Comparison of ENCODE assay signal across 27 cellular contexts in genomic region chr4:8378776-8379175, GRCh38.
"Had no signal": no experiment of that assay in that cellular context is flagged by ENCODE, and none has a peak within 500 bp of the region (broad histone marks: within the 10 kb centered on the region; RNA-seq: fewer than 3 reads in every experiment).

No MANE protein-coding gene starts in this region.

- ATAC-seq: activated CD8-positive, alpha-beta T cell treated with anti-CD3 and anti-CD28 coated beads for 36 hours; activated T-cell treated with anti-CD3 and anti-CD28 coated beads, Interleukin-2, amount 50 U/mL, for 72 hours; activated T-helper 17 cell treated with anti-CD3 and anti-CD28 coated beads, Interleukin-2, amount 50 U/mL, for 72 hours had no signal

- H3K36me3 ChIP-seq: brain microvascular endothelial cell, SJCRH30 had no signal

- H3K9me3 Mint-ChIP-seq: activated CD4-positive, alpha-beta T cell treated with anti-CD3 and anti-CD28 coated beads, Interleukin-2, amount 10 ng/mL, durations not matched to agents 24 days and 14 days; activated CD8-positive, alpha-beta T cell treated with anti-CD3 and anti-CD28 coated beads for 36 hours; activated naive CD4-positive, alpha-beta T cell treated with anti-CD3 and anti-CD28 coated beads, Interleukin-2, amount 50 U/mL, for 24 hours; activated T-cell treated with anti-CD3 and anti-CD28 coated beads, Interleukin-2, amount 50 U/mL, for 72 hours; activated T-helper 17 cell treated with anti-CD3 and anti-CD28 coated beads, Interleukin-2, amount 50 U/mL, for 72 hours; T-helper 2 cell treated with Interferon-gamma antibody and Interleukin-4, amounts not matched to agents 5 μg/mL and 100 μg/mL, for 36 hours had no signal

- H3K4me3 Mint-ChIP-seq: activated CD4-positive, alpha-beta T cell treated with anti-CD3 and anti-CD28 coated beads, Interleukin-2, amount 10 ng/mL, durations not matched to agents 24 days and 14 days; activated CD8-positive, alpha-beta T cell treated with anti-CD3 and anti-CD28 coated beads for 36 hours; activated naive CD4-positive, alpha-beta T cell treated with anti-CD3 and anti-CD28 coated beads, Interleukin-2, amount 50 U/mL, for 24 hours; activated T-cell treated with anti-CD3 and anti-CD28 coated beads, Interleukin-2, amount 50 U/mL, for 72 hours; activated T-helper 17 cell treated with anti-CD3 and anti-CD28 coated beads, Interleukin-2, amount 50 U/mL, for 72 hours; T-helper 2 cell treated with Interferon-gamma antibody and Interleukin-4, amounts not matched to agents 5 μg/mL and 100 μg/mL, for 36 hours had no signal

- H3K27ac ChIP-seq: brain microvascular endothelial cell, KMS-11, PC-9, RWPE1, SJCRH30, SK-N-MC had no signal

- DNase-seq: activated CD4-positive, alpha-beta T cell treated with anti-CD3 and anti-CD28 coated beads, Interleukin-2, amount 10 ng/mL, durations not matched to agents 24 days and 14 days; activated CD4-positive, alpha-beta T cell treated with anti-CD3 and anti-CD28 coated beads, Interleukin-2, amount 50 U/mL, for 4 hours; activated CD8-positive, alpha-beta T cell treated with anti-CD3 and anti-CD28 coated beads for 36 hours; activated effector memory CD4-positive, alpha-beta T cell treated with anti-CD3 and anti-CD28 coated beads, Interleukin-2, amount 50 U/mL, for 16 hours; activated naive CD4-positive, alpha-beta T cell treated with Interleukin-2 at 50 U/mL for 16 hours; activated T-cell treated with anti-CD3 and anti-CD28 coated beads, Interleukin-2, amount 50 U/mL, for 1 hour; activated T-cell treated with anti-CD3 and anti-CD28 coated beads, Interleukin-2, amount 50 U/mL, for 72 hours; brain microvascular endothelial cell; NCI-H1092 treated with DMSO at 0.1 percent for 48 hours; NCI-H1417; NCI-H146; NCI-H187; NCI-H2029 treated with DMSO at 0.1 percent for 48 hours; NCI-H2107; NCI-H2171; NCI-H510A; NCI-H526; NCI-H748 treated with DMSO at 0.1 percent for 48 hours; PC-9; SHP77; SJCRH30 had no signal

- H3K27me3 ChIP-seq: brain microvascular endothelial cell, SJCRH30 had no signal

- H3K9me3 ChIP-seq: SJCRH30 had no signal

- H3K27me3 Mint-ChIP-seq: activated CD4-positive, alpha-beta T cell treated with anti-CD3 and anti-CD28 coated beads, Interleukin-2, amount 10 ng/mL, durations not matched to agents 24 days and 14 days; activated CD8-positive, alpha-beta T cell treated with anti-CD3 and anti-CD28 coated beads for 36 hours; activated naive CD4-positive, alpha-beta T cell treated with anti-CD3 and anti-CD28 coated beads, Interleukin-2, amount 50 U/mL, for 24 hours; activated T-helper 17 cell treated with anti-CD3 and anti-CD28 coated beads, Interleukin-2, amount 50 U/mL, for 72 hours had no signal

- H3K27ac Mint-ChIP-seq: activated CD4-positive, alpha-beta T cell treated with anti-CD3 and anti-CD28 coated beads, Interleukin-2, amount 10 ng/mL, durations not matched to agents 24 days and 14 days; activated CD8-positive, alpha-beta T cell treated with anti-CD3 and anti-CD28 coated beads for 36 hours; activated naive CD4-positive, alpha-beta T cell treated with anti-CD3 and anti-CD28 coated beads, Interleukin-2, amount 50 U/mL, for 24 hours; activated T-cell treated with anti-CD3 and anti-CD28 coated beads, Interleukin-2, amount 50 U/mL, for 72 hours; activated T-helper 17 cell treated with anti-CD3 and anti-CD28 coated beads, Interleukin-2, amount 50 U/mL, for 72 hours; T-helper 2 cell treated with Interferon-gamma antibody and Interleukin-4, amounts not matched to agents 5 μg/mL and 100 μg/mL, for 36 hours had no signal

- H3K4me1 Mint-ChIP-seq: activated CD4-positive, alpha-beta T cell treated with anti-CD3 and anti-CD28 coated beads, Interleukin-2, amount 10 ng/mL, durations not matched to agents 24 days and 14 days; activated naive CD4-positive, alpha-beta T cell treated with anti-CD3 and anti-CD28 coated beads, Interleukin-2, amount 50 U/mL, for 24 hours; activated T-helper 17 cell treated with anti-CD3 and anti-CD28 coated beads, Interleukin-2, amount 50 U/mL, for 72 hours had no signal

- H3K4me3 ChIP-seq: PC-9, SJCRH30, SK-N-MC had no signal

- H3K36me3 Mint-ChIP-seq: activated naive CD4-positive, alpha-beta T cell treated with anti-CD3 and anti-CD28 coated beads, Interleukin-2, amount 50 U/mL, for 24 hours had no signal
